ENCODE assay signal across 27 cellular contexts in genomic region chr16:56649271-56649670, GRCh38. TPM values are rescaled to one million over a fixed set of nuclear protein-coding genes. Genes with fewer than 3 reads are reported as not detected.
A peak's percentile ranks its signal among the peaks of the same experiment; 100 is the strongest.
DNase-seq lines count a peak whose midpoint lies in the region; TF ChIP-seq lines count a peak whose summit lies in the region.
"Had no signal": no experiment of that assay in that cellular context is flagged by ENCODE, and none has a peak within 500 bp of the region (broad histone marks: within the 10 kb centered on the region; RNA-seq: fewer than 3 reads in every experiment).

No MANE protein-coding gene starts in this region.

- intact Hi-C loops in mammary epithelial cell (cut with micrococcal nuclease), result no loop called here
- intact Hi-C loops in breast epithelium (cut with DNase I; ENCODE audit: low total_unique reads), result no loop called here
- intact Hi-C loops in PC-9 (cut with micrococcal nuclease; ENCODE audit: unreplicated experiment), result no loop called here
- intact Hi-C loops in spleen (cut with DNase I; ENCODE audit: low total_unique reads), result no loop called here

- H3K27me3 ChIP-seq in mammary epithelial cell (ENCODE audit: insufficient read depth, low read length) (no peaks in the 10 kb centered on the region), breast epithelium (no peaks in the 10 kb centered on the region), PC-9 (ENCODE audit: insufficient read depth, low read depth) (0 out of 2 replicates have a peak, but pooled peaks cover 3% of the 10 kb centered on the region), spleen (replicated peaks in 1 of 7) (peaks cover 0 to 68% (median 11%) of the 10 kb centered on the region in 7 donors), tibial nerve (peaks cover 0 to 23% of the 10 kb centered on the region in 2 donors)

- H3K36me3 ChIP-seq in mammary epithelial cell (ENCODE audit: insufficient read depth, low read length) (no peaks in the 10 kb centered on the region), breast epithelium (no peaks in the 10 kb centered on the region), PC-9 (ENCODE audit: low read depth) (no peaks in the 10 kb centered on the region), spleen (no peaks in the 10 kb centered on the region), tibial nerve (no peaks in the 10 kb centered on the region)
- H3K36me3 ChIP-seq: BE2C, BLaER1 had no signal

- H3K27ac ChIP-seq in mammary epithelial cell (ENCODE audit: insufficient read depth, low read depth, low read length) (peak overlapping the region; percentile 36), breast epithelium (no peak overlapping the region), PC-9 (no peak overlapping the region), spleen (no peak overlapping the region), tibial nerve (no peak overlapping the region)
- H3K27ac ChIP-seq: BLaER1 had no signal

- DNase-seq in mammary epithelial cell, result no peak
- DNase-seq in breast epithelium (ENCODE audit: low spot score in 2 of 2), result no peak
- DNase-seq in PC-9, result no peak
- DNase-seq in spleen, result peak; percentile 47
- DNase-seq in NCI-H2081 (lab: John Stamatoyannopoulos, UW), result no peak
- DNase-seq in tibial nerve (ENCODE audit: low spot score in 2 of 2), result no peak
- DNase-seq: 8988T; ACHN; BE2C; C1 segment of cervical spinal cord; CD4-positive, alpha-beta memory T cell; CD4-positive, CD25-positive, alpha-beta regulatory T cell; CD8-positive, alpha-beta memory T cell; COR-L47; DMS 273 treated with DMSO at 0.1 percent for 48 hours; DMS153; DMS79; DND-41; EL; GDM1 had no signal

- CTCF ChIA-PET in mammary epithelial cell (lab: Charles Lee; ENCODE audit: low non-redundant PET), result no interaction called here
- CTCF ChIA-PET in PC-9 (lab: Charles Lee), result no interaction called here

- H3K79me2 ChIP-seq in mammary epithelial cell (ENCODE audit: insufficient read depth, low read length), result no peaks in the 10 kb centered on the region
- H3K79me2 ChIP-seq in PC-9 (ENCODE audit: low read depth), result no peaks in the 10 kb centered on the region

- dilution Hi-C loops in mammary epithelial cell (cut with HindIII; ENCODE audit: low sequenced_read_pairs), result no loop called here

- H3K4me1 ChIP-seq in mammary epithelial cell (ENCODE audit: insufficient read depth, low read length) (peaks cover 17% of the 10 kb centered on the region), breast epithelium (no peaks in the 10 kb centered on the region), PC-9 (replicated peaks; ENCODE audit: insufficient read depth) (peaks cover 26% of the 10 kb centered on the region), spleen (peaks cover 0 to 2% (median 0%) of the 10 kb centered on the region in 6 donors), tibial nerve (no peaks in the 10 kb centered on the region)
- H3K4me1 ChIP-seq: BE2C had no signal

- POLR2A ChIA-PET in PC-9 (lab: Charles Lee; ENCODE audit: unreplicated experiment), result interaction anchor here (0.7 kb wide), 2 partner anchors 39 to 349 kb away, joined by 4 to 9 read pairs; no protein-coding TSS in a partner anchor

- H4K20me1 ChIP-seq in mammary epithelial cell (ENCODE audit: insufficient read depth, low read length), result no peaks in the 10 kb centered on the region
- H4K20me1 ChIP-seq in PC-9 (ENCODE audit: insufficient read depth), result peaks cover 5% of the 10 kb centered on the region; the same call in 1 of the 2 replicates

- H3K4me2 ChIP-seq in mammary epithelial cell (ENCODE audit: insufficient read depth, low read depth, low read length) (no peak overlapping the region), PC-9 (peak overlapping the region; percentile 17; the same call in 1 of the 2 replicates)
- H3K4me2 ChIP-seq: BLaER1 had no signal

- no peaks in the 10 kb centered on the region for H3K9me3 ChIP-seq in mammary epithelial cell (replicated peaks; ENCODE audit: insufficient read depth, low read length)
- H3K9me3 ChIP-seq in breast epithelium, result no peaks in the 10 kb centered on the region
- no peaks in the 10 kb centered on the region for H3K9me3 ChIP-seq in PC-9 (ENCODE audit: insufficient read depth, low read depth)
- H3K9me3 ChIP-seq in spleen, result no peaks in the 10 kb centered on the region
- H3K9me3 ChIP-seq in tibial nerve, result no peaks in the 10 kb centered on the region
- H3K9me3 ChIP-seq: BE2C, BLaER1 had no signal

- no peak overlapping the region for H3K9ac ChIP-seq in mammary epithelial cell (ENCODE audit: insufficient read depth, low read length)
- H3K9ac ChIP-seq: BLaER1 had no signal

- no peaks in the 10 kb centered on the region for H3K9me2 ChIP-seq in PC-9 (ENCODE audit: insufficient read depth)

- no peak overlapping the region for H2AFZ ChIP-seq in mammary epithelial cell (ENCODE audit: low read depth, low read length)
- no peak overlapping the region for H2AFZ ChIP-seq in PC-9

- BruUV-seq in mammary epithelial cell (replicated peaks; lab: Mats Ljungman, UMichigan) (no TSS peak), PC-9 (replicated peaks; lab: Mats Ljungman, UMichigan) (no TSS peak)

- TF ChIP-seq CTCF in mammary epithelial cell (conservative IDR thresholded peaks at IDR 0.05 in 1 of 2, IDR thresholded peaks at IDR 0.05 in 1 of 2; ENCODE audit: extremely low read depth in 1 of 2, insufficient read depth in 1 of 2, low read depth in 1 of 2, low read length in 2 of 2), result no peak
- no peak for TF ChIP-seq CTCF in breast epithelium (IDR thresholded peaks at IDR 0.05)
- no peak for TF ChIP-seq CTCF in PC-9 (conservative IDR thresholded peaks at IDR 0.05)
- TF ChIP-seq CTCF in spleen (IDR thresholded peaks at IDR 0.05 in 8 of 11, conservative IDR thresholded peaks at IDR 0.05 in 3 of 11), result no peak
- TF ChIP-seq CTCF in tibial nerve (IDR thresholded peaks at IDR 0.05), result no peak

- no peak for TF ChIP-seq POLR2A in breast epithelium (IDR thresholded peaks at IDR 0.05)
- TF ChIP-seq POLR2A in spleen (IDR thresholded peaks at IDR 0.05), result no peak
- no peak for TF ChIP-seq POLR2A in tibial nerve (IDR thresholded peaks at IDR 0.05)

- H3K4me3 ChIP-seq in mammary epithelial cell (replicated peaks in 1 of 3; ENCODE audit: insufficient read depth in 1 of 3, low read depth in 2 of 3, low read length in 3 of 3), result no peak overlapping the region
- no peak overlapping the region for H3K4me3 ChIP-seq in breast epithelium
- no peak overlapping the region for H3K4me3 ChIP-seq in PC-9
- no peak overlapping the region for H3K4me3 ChIP-seq in spleen
- H3K4me3 ChIP-seq in tibial nerve, result no peak overlapping the region
- H3K4me3 ChIP-seq: BLaER1, GM12878 had no signal

- no peak for TF ChIP-seq EP300 in tibial nerve (IDR thresholded peaks at IDR 0.05)

- in situ Hi-C loops in mammary epithelial cell (cut with MboI; ENCODE audit: low sequenced_read_pairs in 2 of 2), result no loop called here

- 80% methylated on average over 2 of the region's 2 CpGs for WGBS in mammary epithelial cell (ENCODE audit: low coverage, missing lambda C conversion rate)
- WGBS in spleen, 5 donors, result 91 to 96% (median 94%) methylated on average over 2 of the region's 2 CpGs
- 67 to 83% methylated on average over 2 of the region's 2 CpGs for WGBS in tibial nerve, 2 donors

- peaks cover 28% of the 10 kb centered on the region; the same call in 1 of the 2 replicates for H3F3A ChIP-seq in PC-9 (ENCODE audit: insufficient read depth, low read depth)

RNA-seq across cellular contexts. Expression of gene MT1B, which starts 2.4 kb away (rescaled TPM):
- total RNA-seq in mammary epithelial cell (not detected), breast epithelium (not detected), PC-9 (2021) (not detected in 2 replicates), spleen (not detected), tibial nerve (not detected)
- polyA plus RNA-seq in mammary epithelial cell (not detected), spleen (not detected)
- not detected for polyA minus RNA-seq in mammary epithelial cell
- total RNA-seq: A673; CD4-positive, alpha-beta memory T cell; CD4-positive, CD25-positive, alpha-beta regulatory T cell; CD8-positive, alpha-beta memory T cell; Daoy; G401; GM12878 had no signal
- polyA plus RNA-seq: AG04450; CD14-positive monocyte; CD4-positive, alpha-beta memory T cell; CD4-positive, CD25-positive, alpha-beta regulatory T cell; CD8-positive, alpha-beta memory T cell; GM12878 had no signal

RNA-seq across cellular contexts. Expression of gene MT1F, which starts 8.5 kb away (rescaled TPM):
- total RNA-seq in mammary epithelial cell (1 to 10 TPM; 4.2 to 8.6 TPM), breast epithelium (10 to 100 TPM in 2 of 3 donors, 1 to 10 TPM in 1; 9.1 to 34.0 (median 12.1) TPM), PC-9 (2021) (4.0 and 10.3 TPM in 2 replicates), spleen (10 to 100 TPM in 6 of 7 donors, 1 to 10 TPM in 1; 6.4 to 21.0 (median 13.6) TPM), tibial nerve (10 to 100 TPM in 2 of 4 donors, 1 to 10 TPM in 2; 3.0 to 34.3 (median 11.3) TPM)
- polyA plus RNA-seq in mammary epithelial cell (7.1 TPM), spleen (10 to 100 TPM; 16.6 to 20.1 (median 19.4) TPM)
- not detected for polyA minus RNA-seq in mammary epithelial cell
- total RNA-seq: G401 had no signal

RNA-seq across cellular contexts. Expression of gene MT1A, which starts 10.8 kb away (rescaled TPM):
- not detected for total RNA-seq in mammary epithelial cell
- polyA plus RNA-seq in mammary epithelial cell, result 0.65 TPM
- polyA minus RNA-seq in mammary epithelial cell, result not detected
- total RNA-seq in breast epithelium, result 100 to 1,000 TPM in 2 of 3 donors, 10 to 100 TPM in 1; 97.8 to 672 (median 130) TPM
- 16.9 and 23.5 TPM in 2 replicates for total RNA-seq in PC-9 (2021)
- total RNA-seq in spleen, result 10 to 100 TPM in 1 of 7 donors, 1 to 10 TPM in 2, not detected in 4; 1.5 to 27.3 (median 1.5) TPM
- polyA plus RNA-seq in spleen, result 10 to 100 TPM in 1 of 3 donors, 1 to 10 TPM in 2; 1.1 to 14.2 (median 8.5) TPM
- total RNA-seq in tibial nerve, result 100 to 1,000 TPM in 1 of 4 donors, 10 to 100 TPM in 2, not detected in 1; 18.8 to 365 (median 93.3) TPM
- total RNA-seq: A673; CD4-positive, alpha-beta memory T cell; CD4-positive, CD25-positive, alpha-beta regulatory T cell; Daoy; G401; GM12878 had no signal
- polyA plus RNA-seq: CD14-positive monocyte; CD4-positive, alpha-beta memory T cell; CD4-positive, CD25-positive, alpha-beta regulatory T cell; CD8-positive, alpha-beta memory T cell; GM12878 had no signal

RNA-seq across cellular contexts. Expression of gene MT1M, which starts 16.8 kb away (rescaled TPM):
- total RNA-seq in mammary epithelial cell (1 to 10 TPM in 1 of 2 donors, not detected in 1; 2.5 TPM), breast epithelium (100 to 1,000 TPM in 1 of 3 donors, 10 to 100 TPM in 2; 42.9 to 120 (median 46.0) TPM), PC-9 (2021) (not detected in 2 replicates), spleen (1 to 10 TPM in 6 of 7 donors, under 1 TPM in 1; 0.44 to 6.1 (median 3.5) TPM), tibial nerve (100 to 1,000 TPM in 1 of 4 donors, 10 to 100 TPM in 3; 38.5 to 103 (median 53.2) TPM)
- polyA plus RNA-seq in mammary epithelial cell (not detected), spleen (10 to 100 TPM in 1 of 3 donors, 1 to 10 TPM in 1, under 1 TPM in 1; 0.93 to 11.8 (median 7.6) TPM)
- not detected for polyA minus RNA-seq in mammary epithelial cell
- total RNA-seq: CD4-positive, alpha-beta memory T cell; CD4-positive, CD25-positive, alpha-beta regulatory T cell; CD8-positive, alpha-beta memory T cell; G401; GM12878 had no signal
- polyA plus RNA-seq: CD14-positive monocyte; CD4-positive, alpha-beta memory T cell; CD4-positive, CD25-positive, alpha-beta regulatory T cell; CD8-positive, alpha-beta memory T cell; GM12878 had no signal

RNA-seq across cellular contexts. Expression of gene MT1G, which starts 18.6 kb away (rescaled TPM):
- total RNA-seq in mammary epithelial cell, result 1 to 10 TPM in 1 of 2 donors, under 1 TPM in 1; 0.92 to 2.3 TPM
- 3.9 TPM for polyA plus RNA-seq in mammary epithelial cell
- polyA minus RNA-seq in mammary epithelial cell, result not detected
- total RNA-seq in breast epithelium, result 100 to 1,000 TPM in 1 of 3 donors, 10 to 100 TPM in 2; 20.0 to 224 (median 48.3) TPM
- total RNA-seq in PC-9 (2021), result not detected in 2 replicates
- 1 to 10 TPM in 2 of 7 donors, not detected in 5; 1.1 to 3.9 TPM for total RNA-seq in spleen
- 10 to 100 TPM in 2 of 3 donors, 1 to 10 TPM in 1; 3.2 to 12.2 (median 12.1) TPM for polyA plus RNA-seq in spleen
- total RNA-seq in tibial nerve, result 10 to 100 TPM in 3 of 4 donors, not detected in 1; 41.1 to 87.7 (median 49.2) TPM
- total RNA-seq: CD4-positive, alpha-beta memory T cell; CD4-positive, CD25-positive, alpha-beta regulatory T cell; G401 had no signal
- polyA plus RNA-seq: AG04450; CD4-positive, CD25-positive, alpha-beta regulatory T cell; CD8-positive, alpha-beta memory T cell had no signal
